8 cellular contexts compared by ENCODE assay signal in genomic region chr11:125166347-125166841, GRCh38. TPM values are rescaled to one million over a fixed set of nuclear protein-coding genes. Genes with fewer than 3 reads are reported as not detected.
A peak's percentile ranks its signal among the peaks of the same experiment; 100 is the strongest.
DNase-seq lines count a peak whose midpoint lies in the region; ATAC-seq and TF ChIP-seq lines count a peak whose summit lies in the region.

No MANE protein-coding gene starts in this region.

- no peaks in the 10 kb centered on the region for H3K9me3 Mint-ChIP-seq in mesothelial cell of epicardium

- H3K27ac ChIP-seq in duodenal mucosa (ENCODE audit: low read depth, low read length) = no peak overlapping the region
- peak overlapping the region; percentile 72 to 91 (median 84) for H3K27ac ChIP-seq in transverse colon

- peaks cover 72% of the 10 kb centered on the region for H3K4me1 Mint-ChIP-seq in mesothelial cell of epicardium

- 10% methylated on average over 37 of the region's 37 CpGs; no CpG with 5 or more reads in 1 of the 2 donors for WGBS in transverse colon (ENCODE audit: low coverage in 1 of 2), 2 donors

- TF ChIP-seq POLR2A in transverse colon (IDR thresholded peaks at IDR 0.05) = no peak

- intact Hi-C loops in transverse colon (cut with DNase I; ENCODE audit: low total_unique reads) = no loop called here

- H3K27ac Mint-ChIP-seq in mesothelial cell of epicardium = peak overlapping the region; percentile 94

- DNase-seq in activated effector memory CD4-positive, alpha-beta T cell treated with anti-CD3 and anti-CD28 coated beads, Interleukin-2, amount 50 U/mL, for 16 hours = peak; percentile 64
- DNase-seq in activated effector memory CD4-positive, alpha-beta T cell treated with Interleukin-2 at 50 U/mL for 16 hours = no peak
- DNase-seq in mesothelial cell of epicardium (ENCODE audit: low spot score in 2 of 2, unreplicated experiment in 2 of 2) = no peak
- no peak for DNase-seq in transverse colon
- no peak for DNase-seq in amniotic stem cell (lab: John Stamatoyannopoulos, UW)

- H3K4me1 ChIP-seq in duodenal mucosa (ENCODE audit: control insufficient read depth in 1 of 2, insufficient read depth in 2 of 2, low read length in 2 of 2) (peaks cover 3 to 14% of the 10 kb centered on the region in 2 donors), transverse colon (peaks cover 4 to 58% (median 16%) of the 10 kb centered on the region in 4 donors)

- in situ Hi-C loops in transverse colon (cut with MboI; ENCODE audit: low pct_ligation_motif_present in 1 of 4, low pct_unique_long_range_greater_than_20kb in 1 of 4, low sequenced_read_pairs in 3 of 4) = loop anchor here in 3 of 4 donors (10.0 to 25.0 kb wide), 2 partner anchors 171 to 178 kb away; no protein-coding TSS in a partner anchor

- H3K36me3 ChIP-seq in duodenal mucosa (ENCODE audit: control insufficient read depth in 1 of 2, insufficient read depth in 2 of 2, low read length in 2 of 2) = no peaks in the 10 kb centered on the region
- H3K36me3 ChIP-seq in transverse colon = no peaks in the 10 kb centered on the region

- TF ChIP-seq EP300 in transverse colon (IDR thresholded peaks at IDR 0.05; ENCODE audit: low read depth) = no peak

- H3K27me3 ChIP-seq in duodenal mucosa (ENCODE audit: control insufficient read depth in 1 of 2, insufficient read depth in 2 of 2, low read length in 2 of 2) (peaks cover 37 to 43% of the 10 kb centered on the region in 2 donors), transverse colon (peaks cover 73% of the 10 kb centered on the region)

- H3K4me3 ChIP-seq in duodenal mucosa (ENCODE audit: low read depth in 1 of 2, low read length in 2 of 2) (peak overlapping the region; percentile 47 to 71), transverse colon (peak overlapping the region; percentile 50 to 67 (median 58))

- H3K9me3 ChIP-seq in duodenal mucosa (ENCODE audit: control insufficient read depth in 1 of 2, low read length in 2 of 2) = no peaks in the 10 kb centered on the region
- H3K9me3 ChIP-seq in transverse colon = no peaks in the 10 kb centered on the region

- peaks cover 8% of the 10 kb centered on the region for H3K27me3 Mint-ChIP-seq in mesothelial cell of epicardium (ENCODE audit: low read depth)

- peak overlapping the region; percentile 18 to 31 for H3K9ac ChIP-seq in duodenal mucosa (ENCODE audit: low read depth in 1 of 2, low read length in 2 of 2)

- H3K4me3 Mint-ChIP-seq in mesothelial cell of epicardium = peak overlapping the region; percentile 88

- no peaks in the 10 kb centered on the region for H3K36me3 Mint-ChIP-seq in mesothelial cell of epicardium

- TF ChIP-seq CTCF in mesothelial cell of epicardium (IDR thresholded peaks at IDR 0.05; ENCODE audit: unreplicated experiment) (no peak), transverse colon (IDR thresholded peaks at IDR 0.05) (no peak)

- ATAC-seq in HG02798 (IDR thresholded peaks at IDR 0.05; ENCODE audit: poor library complexity, unreplicated experiment) (no peak), GM21447 (IDR thresholded peaks at IDR 0.05; ENCODE audit: unreplicated experiment) (no peak)

RNA-seq across cellular contexts. Expression of gene PKNOX2, which starts 1.8 kb away (rescaled TPM):
- total RNA-seq in mesothelial cell of epicardium = 20.4 to 23.1 TPM (median 22.2 TPM) in 3 replicates
- 1 to 10 TPM in 1 of 4 donors, under 1 TPM in 2, not detected in 1; 0.27 to 4.8 (median 0.75) TPM for total RNA-seq in transverse colon

RNA-seq across cellular contexts. Expression of gene TMEM218, which starts 55.0 kb away (rescaled TPM):
- total RNA-seq in mesothelial cell of epicardium = 23.1 to 23.9 TPM (median 23.7 TPM) in 3 replicates
- total RNA-seq in transverse colon = 10 to 100 TPM in 2 of 4 donors, 1 to 10 TPM in 2; 2.6 to 18.2 (median 10.6) TPM
